10 cellular contexts compared by ENCODE assay signal in genomic region chr15:75701071-75702003, GRCh38. TPM values are rescaled to one million over a fixed set of nuclear protein-coding genes. Genes with fewer than 3 reads are reported as not detected.
DNase-seq lines count a peak whose midpoint lies in the region; ATAC-seq, FAIRE-seq and TF ChIP-seq lines count a peak whose summit lies in the region.
"Not testable (repeated sequence)": the region's sequence is repeated elsewhere in the genome, so short reads cannot be mapped to it uniquely, and the experiment has no call there.
"Had no signal": no experiment of that assay in that cellular context is flagged by ENCODE, and none has a peak within 500 bp of the region (broad histone marks: within the 10 kb centered on the region; RNA-seq: fewer than 3 reads in every experiment).

No MANE protein-coding gene starts in this region.

- H3K4me1 ChIP-seq in mucosa of rectum (ENCODE audit: control insufficient read depth in 2 of 2, insufficient read depth in 2 of 2, low read length in 2 of 2); aorta (ENCODE audit: control insufficient read depth in 1 of 2, insufficient read depth in 2 of 2, low read length in 2 of 2): not testable (repeated sequence)
- peaks cover 24% of the 10 kb centered on the region for H3K4me1 ChIP-seq in psoas muscle
- H3K4me1 ChIP-seq in stomach smooth muscle (ENCODE audit: control insufficient read depth, insufficient read depth, low read length): peaks cover 82% of the 10 kb centered on the region

- not testable (repeated sequence) for TF ChIP-seq POLR2A in GM12891 (IDR thresholded peaks at IDR 0.05; ENCODE audit: low read depth, low read length)

- H3K4me3 ChIP-seq in mucosa of rectum (ENCODE audit: low read length in 2 of 2); psoas muscle; aorta (ENCODE audit: low read length in 2 of 2): not testable (repeated sequence)
- H3K4me3 ChIP-seq in stomach smooth muscle (ENCODE audit: low read length in 2 of 2): peak overlapping the region in 1 of 2 donors; percentile 22

- not testable (repeated sequence) for H3K9me3 Mint-ChIP-seq in chondrocyte (ENCODE audit: low read depth)

- peak overlapping the region; percentile 5 for H3K4me3 Mint-ChIP-seq in chondrocyte (ENCODE audit: unreplicated experiment)

- H3K9ac ChIP-seq in mucosa of rectum (ENCODE audit: low read depth in 1 of 2, low read length in 2 of 2): not testable (repeated sequence)
- H3K9ac ChIP-seq in stomach smooth muscle (ENCODE audit: low read length in 2 of 2): peak overlapping the region; percentile 36 to 41

- peak overlapping the region; percentile 84 for H3K27ac Mint-ChIP-seq in chondrocyte (ENCODE audit: unreplicated experiment)

- 63 to 71% (median 69%) methylated on average over 10 to 13 of the region's 13 CpGs for WGBS in psoas muscle, 3 donors
- WGBS in aorta, 2 donors: 15 to 17% methylated on average over 10 to 13 of the region's 13 CpGs

- H3K27me3 ChIP-seq in mucosa of rectum (ENCODE audit: control insufficient read depth in 2 of 2, insufficient read depth in 2 of 2, low read length in 2 of 2); psoas muscle (ENCODE audit: insufficient read depth in 3 of 3, low read length in 2 of 3); stomach smooth muscle (ENCODE audit: control insufficient read depth in 1 of 2, insufficient read depth in 2 of 2, low read length in 2 of 2); aorta (ENCODE audit: control insufficient read depth in 1 of 2, insufficient read depth in 2 of 2, low read length in 1 of 2): not testable (repeated sequence)

- H3K4me1 Mint-ChIP-seq in chondrocyte (ENCODE audit: low read depth): peaks cover 90% of the 10 kb centered on the region

- DNase-seq in GM12891 (ENCODE audit: insufficient read length, low spot score); RWPE1 (ENCODE audit: low spot score); chondrocyte (ENCODE audit: low spot score); psoas muscle; aorta: not testable (repeated sequence)
- DNase-seq in Right ventricle myocardium superior: peak; percentile 38

- H3K27ac ChIP-seq in RWPE1 (peak overlapping the region; percentile 94), mucosa of rectum (ENCODE audit: low read depth in 2 of 2, low read length in 2 of 2) (peak overlapping the region; percentile 42 to 56), psoas muscle (peak overlapping the region; percentile 37), stomach smooth muscle (ENCODE audit: low read length) (peak overlapping the region; percentile 84), aorta (ENCODE audit: low read depth in 1 of 2, low read length in 2 of 2) (peak overlapping the region; percentile 68 to 97)

- CTCF ChIA-PET in RWPE1 (lab: Yijun Ruan, JAX): interaction anchor here (0.6 kb wide), 1 partner anchor 21 kb away, joined by 4 read pairs; no protein-coding TSS in a partner anchor

- not testable (repeated sequence) for ATAC-seq in Right ventricle myocardium superior (ENCODE audit: poor library complexity); aorta (ENCODE audit: low FRiP score)
- peak in 1 of 4 donors; percentile 2 for ATAC-seq in psoas muscle

- not testable (repeated sequence) for H3K9me3 ChIP-seq in mucosa of rectum (ENCODE audit: control insufficient read depth in 2 of 2, low read length in 2 of 2); psoas muscle; stomach smooth muscle (ENCODE audit: control insufficient read depth in 2 of 2, low read length in 2 of 2); aorta (ENCODE audit: control insufficient read depth, low read length)

- not testable (repeated sequence) for TF ChIP-seq CTCF in RWPE1 (conservative IDR thresholded peaks at IDR 0.05; ENCODE audit: low read depth); chondrocyte (IDR thresholded peaks at IDR 0.05); psoas muscle (IDR thresholded peaks at IDR 0.05)

- POLR2A ChIA-PET in RWPE1 (lab: Yijun Ruan, JAX; ENCODE audit: low non-redundant PET): not testable (repeated sequence)

- not testable (repeated sequence) for H3K36me3 ChIP-seq in mucosa of rectum (ENCODE audit: control insufficient read depth in 2 of 2, insufficient read depth in 2 of 2, low read length in 2 of 2); psoas muscle (ENCODE audit: insufficient read depth in 1 of 2, low read depth in 1 of 2); stomach smooth muscle (ENCODE audit: control insufficient read depth in 2 of 2, insufficient read depth in 2 of 2, low read length in 2 of 2); aorta (ENCODE audit: control insufficient read depth in 1 of 2, insufficient read depth in 2 of 2, low read length in 1 of 2)

- not testable (repeated sequence) for H3K27me3 Mint-ChIP-seq in chondrocyte (ENCODE audit: low read depth)

- intact Hi-C loops in Right ventricle myocardium superior (cut with DNase I); psoas muscle (cut with DNase I); aorta (cut with DNase I): not testable (repeated sequence)

- FAIRE-seq in GM12891 (lab: Jason Lieb, UNC): peak; percentile 77

- H3K36me3 Mint-ChIP-seq in chondrocyte (ENCODE audit: low read depth): peaks cover 12% of the 10 kb centered on the region

RNA-seq across cellular contexts. Expression of gene CSPG4, which starts 11.3 kb away (rescaled TPM):
- polyA plus RNA-seq in GM12891 (2012; ENCODE audit: low read depth, missing spikeins): 0.67 TPM
- total RNA-seq in chondrocyte: 302 to 607 TPM (median 595 TPM) in 3 replicates
- 5.2 TPM for total RNA-seq in Right ventricle myocardium superior
- 10 to 100 TPM; 15.8 to 49.5 (median 34.0) TPM for total RNA-seq in psoas muscle
- polyA plus RNA-seq in psoas muscle: 10 to 100 TPM in 2 of 3 donors, 1 to 10 TPM in 1; 8.1 to 15.9 (median 10.6) TPM
- total RNA-seq in aorta: 100 to 1,000 TPM in 1 of 2 donors, 10 to 100 TPM in 1; 86.8 to 160 TPM
- 10 to 100 TPM; 10.6 to 45.1 TPM for polyA plus RNA-seq in aorta
- total RNA-seq: activated naive CD8-positive, alpha-beta T cell treated with anti-CD3 and anti-CD28 coated beads, Interleukin-2, amount 10 ng/mL, durations not matched to agents 7 days and 5 days had no signal
- polyA plus RNA-seq: neural cell had no signal

RNA-seq across cellular contexts. Expression of gene SNX33, which starts 53.6 kb away (rescaled TPM):
- polyA plus RNA-seq in GM12891 (2012; ENCODE audit: low read depth, missing spikeins): 0.32 TPM
- 21.6 to 31.2 TPM (median 30.2 TPM) in 3 replicates for total RNA-seq in chondrocyte
- total RNA-seq in Right ventricle myocardium superior: 12.4 TPM
- total RNA-seq in psoas muscle: 1 to 10 TPM; 3.5 to 8.0 (median 3.9) TPM
- polyA plus RNA-seq in psoas muscle: 1 to 10 TPM; 3.7 to 4.4 (median 3.8) TPM
- total RNA-seq in aorta: 10 to 100 TPM; 30.9 to 59.5 TPM
- 10 to 100 TPM in 1 of 2 donors, 1 to 10 TPM in 1; 6.3 to 26.7 TPM for polyA plus RNA-seq in aorta

Comparison
In these comparisons a context has a peak if more than half of its experiments do, and no peak if none do; other contexts are left out.
1. H3K27ac ChIP-seq: peak in every context shown above with its lines; median percentile 94 in RWPE1; 84 in stomach smooth muscle; 82 in aorta; 49 in mucosa of rectum; 37 in psoas muscle.